In genomic region chr5:139293199-139293503, GRCh38 we compare ENCODE assay signal across 1 cellular context.
TF ChIP-seq lines count a peak whose summit lies in the region.

No MANE protein-coding gene starts in this region.

TF ChIP-seq in SK-N-SH, 30 proteins besides CTCF, POLR2A, EP300 and RAD21 (continued from another document):
- TF ChIP-seq, protein P1, sequence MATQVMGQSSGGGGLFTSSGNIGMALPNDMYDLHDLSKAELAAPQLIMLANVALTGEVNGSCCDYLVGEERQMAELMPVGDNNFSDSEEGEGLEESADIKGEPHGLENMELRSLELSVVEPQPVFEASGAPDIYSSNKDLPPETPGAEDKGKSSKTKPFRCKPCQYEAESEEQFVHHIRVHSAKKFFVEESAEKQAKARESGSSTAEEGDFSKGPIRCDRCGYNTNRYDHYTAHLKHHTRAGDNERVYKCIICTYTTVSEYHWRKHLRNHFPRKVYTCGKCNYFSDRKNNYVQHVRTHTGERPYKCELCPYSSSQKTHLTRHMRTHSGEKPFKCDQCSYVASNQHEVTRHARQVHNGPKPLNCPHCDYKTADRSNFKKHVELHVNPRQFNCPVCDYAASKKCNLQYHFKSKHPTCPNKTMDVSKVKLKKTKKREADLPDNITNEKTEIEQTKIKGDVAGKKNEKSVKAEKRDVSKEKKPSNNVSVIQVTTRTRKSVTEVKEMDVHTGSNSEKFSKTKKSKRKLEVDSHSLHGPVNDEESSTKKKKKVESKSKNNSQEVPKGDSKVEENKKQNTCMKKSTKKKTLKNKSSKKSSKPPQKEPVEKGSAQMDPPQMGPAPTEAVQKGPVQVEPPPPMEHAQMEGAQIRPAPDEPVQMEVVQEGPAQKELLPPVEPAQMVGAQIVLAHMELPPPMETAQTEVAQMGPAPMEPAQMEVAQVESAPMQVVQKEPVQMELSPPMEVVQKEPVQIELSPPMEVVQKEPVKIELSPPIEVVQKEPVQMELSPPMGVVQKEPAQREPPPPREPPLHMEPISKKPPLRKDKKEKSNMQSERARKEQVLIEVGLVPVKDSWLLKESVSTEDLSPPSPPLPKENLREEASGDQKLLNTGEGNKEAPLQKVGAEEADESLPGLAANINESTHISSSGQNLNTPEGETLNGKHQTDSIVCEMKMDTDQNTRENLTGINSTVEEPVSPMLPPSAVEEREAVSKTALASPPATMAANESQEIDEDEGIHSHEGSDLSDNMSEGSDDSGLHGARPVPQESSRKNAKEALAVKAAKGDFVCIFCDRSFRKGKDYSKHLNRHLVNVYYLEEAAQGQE (IDR thresholded peaks at IDR 0.05; ENCODE audit: low read depth, low read length), result no peak
- TF ChIP-seq MEF2A (IDR thresholded peaks at IDR 0.05; ENCODE audit: borderline replicate concordance, low read depth), result no peak
- no peak for TF ChIP-seq RXRA (IDR thresholded peaks at IDR 0.05; ENCODE audit: borderline replicate concordance, low read depth)
- no peak for TF ChIP-seq POLR2AphosphoS5 (IDR thresholded peaks at IDR 0.05; ENCODE audit: low read depth, low read length)
- no peak for TF ChIP-seq SIN3A (IDR thresholded peaks at IDR 0.05; ENCODE audit: borderline replicate concordance, low read depth, low read length)
- no peak for TF ChIP-seq TAF1 (IDR thresholded peaks at IDR 0.05; ENCODE audit: borderline replicate concordance, low read depth, low read length)
- TF ChIP-seq RFX5 (IDR thresholded peaks at IDR 0.05; ENCODE audit: low read length), result no peak
- TF ChIP-seq EZH2phosphoT487 (IDR thresholded peaks at IDR 0.05; ENCODE audit: borderline replicate concordance, low read depth), result no peak
